ENCODE assay signal across 8 cellular contexts in the genomic region with DNA sequence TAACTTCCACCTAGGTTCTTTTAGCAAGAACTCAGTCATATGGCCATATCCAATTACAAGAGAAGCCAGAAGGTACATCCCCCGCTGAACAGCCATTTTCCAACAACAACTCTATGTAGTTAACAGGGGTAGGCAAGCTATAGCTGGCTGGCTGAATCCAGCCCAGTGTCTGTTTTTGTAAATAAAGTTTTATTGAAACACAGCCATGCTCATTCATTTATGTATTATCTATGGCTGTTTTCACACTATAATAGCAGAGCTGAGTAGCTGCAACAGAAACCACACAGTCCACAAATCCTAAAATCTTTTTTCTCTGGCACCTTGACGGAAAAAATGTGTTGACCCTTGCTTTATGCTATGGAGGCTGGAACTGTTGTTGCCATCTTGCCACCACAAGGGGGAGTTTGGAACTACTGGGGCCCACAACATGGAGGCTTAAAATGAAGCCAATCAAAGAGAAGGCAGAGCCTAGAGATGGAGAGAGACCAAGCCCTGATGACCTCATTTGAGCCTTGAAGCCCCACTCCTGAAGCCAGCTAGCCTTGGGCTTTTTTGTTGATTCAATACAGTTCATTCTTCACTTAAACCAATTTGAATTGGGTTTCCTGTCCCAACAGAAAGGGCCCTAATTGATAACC. TPM values are rescaled to one million over a fixed set of nuclear protein-coding genes. Genes with fewer than 3 reads are reported as not detected.
DNase-seq lines count a peak whose midpoint lies in the region; ATAC-seq and TF ChIP-seq lines count a peak whose summit lies in the region.

No MANE protein-coding gene starts in this region.

- no peaks in the 10 kb centered on the region for H3K36me3 ChIP-seq in left lung

- intact Hi-C loops in left lung (cut with DNase I), result no loop called here
- intact Hi-C loops in sciatic nerve (cut with DNase I), result no loop called here

- no peaks in the 10 kb centered on the region for H3K9me3 ChIP-seq in left lung

- H3K9me3 Mint-ChIP-seq in activated naive CD8-positive, alpha-beta T cell treated with anti-CD3 and anti-CD28 coated beads, Interleukin-2, amount 10 ng/mL, durations not matched to agents 7 days and 5 days, result no peaks in the 10 kb centered on the region

- H3K4me1 ChIP-seq in left lung, result no peaks in the 10 kb centered on the region

- POLR2A ChIA-PET in activated naive CD8-positive, alpha-beta T cell treated with anti-CD3 and anti-CD28 coated beads, Interleukin-2, amount 10 ng/mL, durations not matched to agents 7 days and 5 days (lab: Charles Lee), result no interaction called here

- no peak overlapping the region for H3K27ac Mint-ChIP-seq in activated naive CD8-positive, alpha-beta T cell treated with anti-CD3 and anti-CD28 coated beads, Interleukin-2, amount 10 ng/mL, durations not matched to agents 7 days and 5 days

- peaks cover 3% of the 10 kb centered on the region for H3K27me3 Mint-ChIP-seq in activated naive CD8-positive, alpha-beta T cell treated with anti-CD3 and anti-CD28 coated beads, Interleukin-2, amount 10 ng/mL, durations not matched to agents 7 days and 5 days

- peaks cover 2% of the 10 kb centered on the region for H3K36me3 Mint-ChIP-seq in activated naive CD8-positive, alpha-beta T cell treated with anti-CD3 and anti-CD28 coated beads, Interleukin-2, amount 10 ng/mL, durations not matched to agents 7 days and 5 days

- in situ Hi-C loops in Caki2 (cut with HindIII; ENCODE audit: low pct_unique_long_range_greater_than_20kb, low sequenced_read_pairs), result no loop called here

- TF ChIP-seq CTCF in NB4 (IDR thresholded peaks at IDR 0.05; ENCODE audit: low read depth, low read length), result peak; percentile 87
- TF ChIP-seq CTCF in left lung (IDR thresholded peaks at IDR 0.05), result peak in 1 of 2 donors; percentile 63

- no peak overlapping the region for H3K4me3 Mint-ChIP-seq in activated naive CD8-positive, alpha-beta T cell treated with anti-CD3 and anti-CD28 coated beads, Interleukin-2, amount 10 ng/mL, durations not matched to agents 7 days and 5 days

- no peak for TF ChIP-seq POLR2A in NB4 (IDR thresholded peaks at IDR 0.05; ENCODE audit: extremely low read depth, insufficient read length)

- DNase-seq in Caki2 (ENCODE audit: low read depth), result peak; percentile 26
- peak; percentile 67 for DNase-seq in NB4 (ENCODE audit: low read depth)
- no peak for DNase-seq in activated naive CD8-positive, alpha-beta T cell treated with anti-CD3 and anti-CD28 coated beads, Interleukin-2, amount 10 ng/mL, durations not matched to agents 7 days and 5 days
- DNase-seq in left lung, result no peak
- DNase-seq in middle frontal gyrus (ENCODE audit: extremely low spot score, low spot score), result no peak
- DNase-seq in sciatic nerve (ENCODE audit: low spot score), result no peak

- H3K4me3 ChIP-seq in NB4 (ENCODE audit: low read depth, low read length) (no peak overlapping the region), left lung (no peak overlapping the region)

- H3K27ac ChIP-seq in left lung, result no peak overlapping the region

- peak; percentile 82 for ATAC-seq in GM18511 (IDR thresholded peaks at IDR 0.05; ENCODE audit: unreplicated experiment)
- peak; percentile 63 for ATAC-seq in HG02763 (IDR thresholded peaks at IDR 0.05; ENCODE audit: unreplicated experiment)
- peak; percentile 72 for ATAC-seq in activated naive CD8-positive, alpha-beta T cell treated with anti-CD3 and anti-CD28 coated beads, Interleukin-2, amount 10 ng/mL, durations not matched to agents 7 days and 5 days (ENCODE audit: low read depth)
- ATAC-seq in left lung, result peak; percentile 54
- no peak for ATAC-seq in sciatic nerve

- H3K4me1 Mint-ChIP-seq in activated naive CD8-positive, alpha-beta T cell treated with anti-CD3 and anti-CD28 coated beads, Interleukin-2, amount 10 ng/mL, durations not matched to agents 7 days and 5 days, result peaks cover 5% of the 10 kb centered on the region

- no peaks in the 10 kb centered on the region for H3K27me3 ChIP-seq in left lung

RNA-seq across cellular contexts. Expression of a gene that starts 33.3 kb away (rescaled TPM):
- 98.5 and 101 TPM in 2 replicates for total RNA-seq in Caki2 (2014; rRNA removed; shearing (Covaris generic); ENCODE audit: low replicate concordance)
- 10 to 100 TPM; 92.9 to 99.4 TPM for total RNA-seq in activated naive CD8-positive, alpha-beta T cell treated with anti-CD3 and anti-CD28 coated beads, Interleukin-2, amount 10 ng/mL, durations not matched to agents 7 days and 5 days
- total RNA-seq in left lung, result 10 to 100 TPM; 49.0 to 50.7 TPM
- 60.6 TPM for total RNA-seq in sciatic nerve

RNA-seq across cellular contexts. Expression of a gene that starts 51.2 kb away (rescaled TPM):
- 110 and 342 TPM in 2 replicates for total RNA-seq in Caki2 (2014; rRNA removed; shearing (Covaris generic); ENCODE audit: low replicate concordance)
- 100 to 1,000 TPM; 212 to 227 TPM for total RNA-seq in activated naive CD8-positive, alpha-beta T cell treated with anti-CD3 and anti-CD28 coated beads, Interleukin-2, amount 10 ng/mL, durations not matched to agents 7 days and 5 days
- total RNA-seq in left lung, result 10 to 100 TPM; 62.0 to 77.6 TPM
- total RNA-seq in sciatic nerve, result 321 TPM

Comparison
In these comparisons a context has a peak if more than half of its experiments do, and no peak if none do; other contexts are left out.
1. DNase-seq: peak in Caki2 (single experiment) and NB4 (single experiment); none in activated naive CD8-positive, alpha-beta T cell treated with anti-CD3 and anti-CD28 coated beads, Interleukin-2, amount 10 ng/mL, durations not matched to agents 7 days and 5 days (single experiment), left lung (0 of 2), middle frontal gyrus (single experiment) and sciatic nerve (single experiment).